1 cellular context compared by ENCODE assay signal in genomic region chr22:37195921-37196320, GRCh38.
TF ChIP-seq lines count a peak whose summit lies in the region.

No MANE protein-coding gene starts in this region.

TF ChIP-seq in HepG2, 621 proteins besides CTCF, POLR2A, EP300 and RAD21:
- no peak for TF ChIP-seq MBNL3 (CRISPR knock-in tag; conservative IDR thresholded peaks at IDR 0.05)
